8 cellular contexts compared by ENCODE assay signal in the genomic region with DNA sequence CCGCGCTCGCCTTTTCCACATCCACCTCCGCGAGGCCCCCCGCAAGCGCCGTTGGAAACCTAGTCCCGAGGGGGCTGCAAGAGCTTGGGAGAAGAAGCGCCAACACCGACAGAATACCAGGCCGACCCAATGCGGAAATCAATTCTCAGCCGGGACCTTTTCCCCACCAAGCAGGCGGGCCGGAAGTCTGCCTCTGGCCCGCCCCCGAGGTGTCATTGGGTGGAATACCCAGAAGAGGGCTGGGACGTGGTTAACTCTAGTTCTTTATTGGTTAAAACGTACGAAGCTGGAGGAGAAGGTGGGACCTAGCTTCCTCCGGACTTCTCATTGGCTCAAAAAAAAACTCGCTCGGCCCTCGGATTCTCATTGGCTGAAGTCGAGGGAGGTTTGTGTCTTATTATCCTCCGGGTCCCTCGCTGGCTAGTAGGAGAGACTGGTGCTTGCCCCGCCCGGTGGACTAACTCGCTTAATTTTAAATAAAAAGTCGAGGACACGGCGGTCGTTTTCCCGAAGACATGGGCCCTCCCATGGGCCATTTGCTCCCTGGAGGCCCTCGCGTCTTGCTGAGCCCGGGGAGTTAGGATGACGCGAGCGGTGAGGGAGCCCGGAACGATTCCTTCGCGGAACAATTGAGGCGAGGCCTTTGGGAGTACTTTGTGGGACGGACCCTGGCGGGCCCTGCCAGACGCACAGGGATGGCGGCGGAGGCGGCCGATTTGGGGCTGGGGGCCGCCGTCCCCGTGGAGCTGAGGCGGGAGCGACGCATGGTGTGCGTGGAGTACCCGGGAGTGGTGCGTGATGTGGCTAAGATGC. TPM values are rescaled to one million over a fixed set of nuclear protein-coding genes. Genes with fewer than 3 reads are reported as not detected.
A peak's percentile ranks its signal among the peaks of the same experiment; 100 is the strongest.
DNase-seq lines count a peak whose midpoint lies in the region; ATAC-seq and TF ChIP-seq lines count a peak whose summit lies in the region.

Gene GTF3C5 (plus strand): TSS at position 681 of the 813 bp plus-strand sequence. CDS start 15 bp downstream, at position 696.

- DNase-seq in GM04503 (ENCODE audit: low read depth), result peak; percentile 97
- peak; percentile 99 for DNase-seq in HFFc6
- DNase-seq in NB4 (ENCODE audit: low read depth), result peak; percentile 98
- peak; percentile 98 for DNase-seq in SK-N-MC (ENCODE audit: low read depth, low spot score)
- peak; percentile 95 for DNase-seq in activated naive CD4-positive, alpha-beta T cell treated with anti-CD3 and anti-CD28 coated beads, Interleukin-2, amount 10 ng/mL, durations not matched to agents 7 days and 5 days
- DNase-seq in substantia nigra (lab: John Stamatoyannopoulos, UW), result peak; percentile 82 to 100 (median 93)

- peak within 1 kb of the TSS; percentile 96 for H3K4me3 Mint-ChIP-seq in HFFc6
- peak within 1 kb of the TSS; percentile 96 for H3K4me3 Mint-ChIP-seq in activated naive CD4-positive, alpha-beta T cell treated with anti-CD3 and anti-CD28 coated beads, Interleukin-2, amount 10 ng/mL, durations not matched to agents 7 days and 5 days

- H3K27me3 ChIP-seq in gastroesophageal sphincter (no peaks in the 10 kb centered on the region), neutrophil (no peaks in the 10 kb centered on the region)

- TF ChIP-seq CTCF in HFFc6 (IDR thresholded peaks at IDR 0.05) (peak; percentile 23; the same call in 1 of the 2 replicates), NB4 (IDR thresholded peaks at IDR 0.05; ENCODE audit: low read depth, low read length) (no peak), gastroesophageal sphincter (IDR thresholded peaks at IDR 0.05) (peak in 3 of 4 experiments; percentile 14 to 34 (median 27)), neutrophil (IDR thresholded peaks at IDR 0.05) (peak; percentile 33)

- H3K36me3 ChIP-seq in SK-N-MC (ENCODE audit: insufficient read depth, low read length) (0 out of 2 replicates have a peak, but pooled peaks cover 11% of the 10 kb centered on the region), gastroesophageal sphincter (peaks cover 0 to 6% of the 10 kb centered on the region in 2 donors), neutrophil (peaks cover 7% of the 10 kb centered on the region)

- CTCF ChIA-PET in activated naive CD4-positive, alpha-beta T cell treated with anti-CD3 and anti-CD28 coated beads, Interleukin-2, amount 10 ng/mL, durations not matched to agents 7 days and 5 days (lab: Charles Lee), result interaction anchor here (0.6 to 4.3 kb wide), 6 partner anchors 8 to 1134 kb away, joined by 3 to 27 read pairs (median 12); partner anchors contain the start of gene RNU6ATAC

- peaks cover 34% of the 10 kb centered on the region for H3K36me3 Mint-ChIP-seq in HFFc6 (ENCODE audit: low read depth)
- peaks cover 19% of the 10 kb centered on the region for H3K36me3 Mint-ChIP-seq in activated naive CD4-positive, alpha-beta T cell treated with anti-CD3 and anti-CD28 coated beads, Interleukin-2, amount 10 ng/mL, durations not matched to agents 7 days and 5 days

- peak; percentile 99 for ATAC-seq in gastroesophageal sphincter

- TF ChIP-seq EP300 in gastroesophageal sphincter (IDR thresholded peaks at IDR 0.05), result no peak

- H3K4me3 ChIP-seq in NB4 (ENCODE audit: low read depth, low read length) (peak within 1 kb of the TSS; percentile 99), SK-N-MC (peak within 1 kb of the TSS; percentile 98), gastroesophageal sphincter (peak within 1 kb of the TSS; percentile 89 to 92), neutrophil (ENCODE audit: low read depth in 1 of 2, low read length in 1 of 2) (peak within 1 kb of the TSS; percentile 86 to 91)

- H3K27ac ChIP-seq in SK-N-MC (peak within 1 kb of the TSS; percentile 95), gastroesophageal sphincter (peak within 1 kb of the TSS; percentile 53 to 93 (median 88)), neutrophil (peak within 1 kb of the TSS; percentile 89), substantia nigra (ENCODE audit: low read depth, low read length, poor library complexity, severe bottlenecking) (peak within 1 kb of the TSS; percentile 94)

- 0% methylated on average over 2 of the region's 63 CpGs; no CpG with 5 or more reads in 1 of the 2 donors for WGBS in gastroesophageal sphincter (ENCODE audit: low coverage in 1 of 2), 2 donors

- peaks cover 13% of the 10 kb centered on the region for H3K9me3 Mint-ChIP-seq in HFFc6
- peaks cover 3% of the 10 kb centered on the region for H3K9me3 Mint-ChIP-seq in activated naive CD4-positive, alpha-beta T cell treated with anti-CD3 and anti-CD28 coated beads, Interleukin-2, amount 10 ng/mL, durations not matched to agents 7 days and 5 days

- peaks cover 0 to 54% (median 22%) of the 10 kb centered on the region in 3 donors for H3K4me1 ChIP-seq in gastroesophageal sphincter
- peaks cover 16 to 18% of the 10 kb centered on the region in 2 experiments for H3K4me1 ChIP-seq in neutrophil (ENCODE audit: control insufficient read depth in 1 of 2, insufficient read depth in 1 of 2, low read depth in 1 of 2, low read length in 1 of 2)

- peaks cover 23% of the 10 kb centered on the region for H3K4me1 Mint-ChIP-seq in HFFc6 (ENCODE audit: low read depth)
- peaks cover 69% of the 10 kb centered on the region for H3K4me1 Mint-ChIP-seq in activated naive CD4-positive, alpha-beta T cell treated with anti-CD3 and anti-CD28 coated beads, Interleukin-2, amount 10 ng/mL, durations not matched to agents 7 days and 5 days

- TF ChIP-seq POLR2A in NB4 (IDR thresholded peaks at IDR 0.05; ENCODE audit: extremely low read depth, insufficient read length) (peak; percentile 78), gastroesophageal sphincter (IDR thresholded peaks at IDR 0.05) (peak; percentile 38 to 65)

- H3K9me3 ChIP-seq in SK-N-MC (ENCODE audit: low read depth, low read length) (no peaks in the 10 kb centered on the region), gastroesophageal sphincter (no peaks in the 10 kb centered on the region), neutrophil (no peaks in the 10 kb centered on the region)

- peaks cover 9% of the 10 kb centered on the region for H3K27me3 Mint-ChIP-seq in HFFc6 (ENCODE audit: insufficient read depth)
- H3K27me3 Mint-ChIP-seq in activated naive CD4-positive, alpha-beta T cell treated with anti-CD3 and anti-CD28 coated beads, Interleukin-2, amount 10 ng/mL, durations not matched to agents 7 days and 5 days, result peaks cover 4% of the 10 kb centered on the region

- H3K27ac Mint-ChIP-seq in HFFc6, result peak within 1 kb of the TSS; percentile 96
- H3K27ac Mint-ChIP-seq in activated naive CD4-positive, alpha-beta T cell treated with anti-CD3 and anti-CD28 coated beads, Interleukin-2, amount 10 ng/mL, durations not matched to agents 7 days and 5 days, result peak within 1 kb of the TSS; percentile 92

- peak within 1 kb of the TSS; percentile 97 for H3K9ac ChIP-seq in SK-N-MC (ENCODE audit: insufficient read length)

RNA-seq across cellular contexts. Expression of gene GTF3C5, which starts in this region (rescaled TPM):
- total RNA-seq in HFFc6 (2021; fragmentation: NEBNext Ultra II Directional; extraction: Animal tissue kit (Norgen Biotek cat#: 25700)), result 10 to 100 TPM; 34.5 to 40.2 (median 38.4) TPM
- total RNA-seq in gastroesophageal sphincter, result 10 to 100 TPM; 43.5 to 51.5 (median 48.9) TPM

Comparison
In these comparisons a context has a peak if more than half of its experiments do, and no peak if none do; other contexts are left out.
1. Peak in every context shown above with its lines: DNase-seq, ATAC-seq, H3K4me3 ChIP-seq and H3K27ac ChIP-seq.